Comparison of ENCODE assay signal across 24 cellular contexts in genomic region chr2:168401048-168401556, GRCh38.
"Had no signal": no experiment of that assay in that cellular context is flagged by ENCODE, and none has a peak within 500 bp of the region (broad histone marks: within the 10 kb centered on the region; RNA-seq: fewer than 3 reads in every experiment).

No MANE protein-coding gene starts in this region.

- H3K4me2 ChIP-seq: smooth muscle cell had no signal

- H3K36me3 ChIP-seq: esophagus squamous epithelium, heart right ventricle, left lung, neutrophil, pancreas, tibial artery had no signal

- H3K9me3 ChIP-seq: esophagus squamous epithelium, left lung, neutrophil, pancreas, testis had no signal

- H3K27me3 ChIP-seq: esophagus squamous epithelium, heart right ventricle, left lung, neutrophil, pancreas, testis, tibial artery had no signal

- ATAC-seq: heart right ventricle; left lung; naive thymus-derived CD4-positive, alpha-beta T cell; sciatic nerve; stimulated activated effector memory CD8-positive, alpha-beta T cell treated with anti-CD3 and anti-CD28 coated beads, Interleukin-12 subunit alpha, Interleukin-12 subunit beta, amount 100 ng/mL, for 72 hours; stimulated activated naive CD8-positive, alpha-beta T cell treated with anti-CD3 and anti-CD28 coated beads, Interleukin-15, Interleukin-2, amounts not matched to agents 100 U/mL and 50 U/mL, for 24 hours had no signal

- H3K27ac ChIP-seq: coronary artery, esophagus squamous epithelium, heart right ventricle, left lung, neutrophil, pancreas, testis had no signal

- DNase-seq: dermis blood vessel endothelial cell; effector memory CD4-positive, alpha-beta T cell; erythroblast; esophagus squamous epithelium; foreskin melanocyte; glutamatergic neuron; heart right ventricle; hypothalamus; left lung; mesenchymal stem cell; naive thymus-derived CD4-positive, alpha-beta T cell; pancreas; stimulated activated CD4-positive, alpha-beta T cell treated with anti-CD3 and anti-CD28 coated beads, Interleukin-12 subunit alpha, Interleukin-12 subunit beta, amount 100 ng/mL, for 4 hours; stimulated activated CD4-positive, alpha-beta T cell treated with anti-CD3 and anti-CD28 coated beads, Interleukin-2, amount 100 ng/mL, for 24 hours; stimulated activated CD4-positive, alpha-beta T cell treated with anti-CD3 and anti-CD28 coated beads, Interleukin-4, amount 100 ng/mL, for 24 hours; stimulated activated naive CD8-positive, alpha-beta T cell treated with anti-CD3 and anti-CD28 coated beads, Interleukin-15, Interleukin-2, amounts not matched to agents 100 U/mL and 50 U/mL, for 24 hours; substantia nigra; testis; tibial artery had no signal

- H3K4me3 ChIP-seq: coronary artery, esophagus squamous epithelium, heart right ventricle, left lung, pancreas, smooth muscle cell, testis, tibial artery had no signal

- H3K4me1 ChIP-seq: esophagus squamous epithelium, heart right ventricle, left lung, testis had no signal
